36 cellular contexts compared by ENCODE assay signal in the genomic region with DNA sequence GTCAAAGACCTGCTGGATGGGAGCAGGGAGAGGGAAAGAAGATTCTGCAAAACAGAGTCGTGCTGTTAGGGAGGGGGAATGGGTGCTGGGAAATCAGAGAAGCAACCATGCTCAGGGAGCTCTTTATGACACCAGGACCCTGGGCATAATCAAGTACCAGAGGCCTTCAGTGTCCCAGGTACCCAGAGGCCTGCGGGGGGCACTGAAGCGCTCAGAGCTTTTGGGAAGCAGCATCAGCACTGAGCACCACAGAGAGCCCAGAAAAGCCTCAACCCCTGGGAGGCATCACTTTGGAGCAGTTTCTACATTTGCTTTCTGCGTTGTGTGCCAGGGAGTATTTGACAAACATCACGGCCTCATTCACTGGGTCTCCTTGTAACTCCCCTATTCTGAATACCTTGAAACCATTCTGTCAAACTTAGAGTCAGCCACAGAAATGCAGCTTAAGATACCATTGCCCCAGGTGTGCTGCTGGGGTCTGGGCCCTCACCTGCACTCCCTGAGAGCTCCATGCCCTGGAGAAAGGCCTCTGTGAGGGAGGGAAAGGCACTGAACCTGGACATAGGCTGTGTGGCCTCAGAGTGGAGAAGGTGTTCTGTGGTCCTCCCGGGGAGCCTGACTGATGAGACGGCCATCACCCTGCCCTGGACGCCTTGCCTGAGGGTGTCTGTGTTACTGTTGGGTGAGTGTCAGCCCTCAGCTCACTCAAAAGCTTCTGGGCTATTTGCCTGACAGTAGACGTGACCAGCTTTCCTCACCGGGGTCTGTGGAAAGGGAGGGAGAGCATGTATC. TPM values are rescaled to one million over a fixed set of nuclear protein-coding genes. Genes with fewer than 3 reads are reported as not detected.
"Had no signal": no experiment of that assay in that cellular context is flagged by ENCODE, and none has a peak within 500 bp of the region (broad histone marks: within the 10 kb centered on the region; RNA-seq: fewer than 3 reads in every experiment).

No MANE protein-coding gene starts in this region.

- H3K27me3 ChIP-seq: adrenal gland, body of pancreas, breast epithelium had no signal

- H3K27ac ChIP-seq: adrenal gland, body of pancreas, breast epithelium, PC-9, RWPE1, VCaP had no signal

- H3K9me3 ChIP-seq: adrenal gland, body of pancreas, breast epithelium had no signal

- H2AFZ ChIP-seq: PC-9 had no signal

- H3K4me1 ChIP-seq: adrenal gland, breast epithelium had no signal

- ATAC-seq: activated CD8-positive, alpha-beta memory T cell treated with anti-CD3 and anti-CD28 coated beads, Interleukin-2, amount 10 ng/mL, durations not matched to agents 7 days and 5 days; activated naive CD4-positive, alpha-beta T cell treated with anti-CD3 and anti-CD28 coated beads, Interleukin-2, amount 50 U/mL, for 72 hours; activated T-cell treated with anti-CD3 and anti-CD28 coated beads, Interleukin-2, amount 50 U/mL, for 72 hours; activated T-helper 17 cell treated with anti-CD3 and anti-CD28 coated beads, Interleukin-2, amount 50 U/mL, for 72 hours; body of pancreas had no signal

- H3K36me3 ChIP-seq: adrenal gland, breast epithelium had no signal

- DNase-seq: activated CD4-positive, alpha-beta memory T cell treated with anti-CD3 and anti-CD28 coated beads, Interleukin-2, amount 10 ng/mL, durations not matched to agents 7 days and 5 days; activated CD4-positive, alpha-beta T cell treated with anti-CD3 and anti-CD28 coated beads for 1 hour; activated CD4-positive, alpha-beta T cell treated with anti-CD3 and anti-CD28 coated beads for 48 hours; activated CD4-positive, CD25-positive, alpha-beta regulatory T cell; activated CD8-positive, alpha-beta memory T cell treated with anti-CD3 and anti-CD28 coated beads for 24 hours; activated CD8-positive, alpha-beta memory T cell treated with anti-CD3 and anti-CD28 coated beads, Interleukin-2, amount 10 ng/mL, durations not matched to agents 7 days and 5 days; activated CD8-positive, alpha-beta memory T cell treated with anti-CD3 and anti-CD28 coated beads, Interleukin-2, amount 50 U/mL, for 48 hours; activated gamma-delta T cell treated with Interleukin-2 at 50 U/mL for 16 hours; activated naive CD4-positive, alpha-beta T cell treated with anti-CD3 and anti-CD28 coated beads for 36 hours; activated T-cell treated with anti-CD3 and anti-CD28 coated beads, Interleukin-2, amount 50 U/mL, for 72 hours; adrenal gland; body of pancreas; cerebellar nuclear complex; Karpas-422; NCI-H1105 treated with DMSO at 0.1 percent for 48 hours; NCI-H1436; NCI-H1694; NCI-H2029 treated with DMSO at 0.1 percent for 48 hours; NCI-H2107; NCI-H2171; NCI-H510A; NCI-H526; NCI-H748 treated with DMSO at 0.1 percent for 48 hours; NK-92 treated with Interleukin-12 subunit alpha and Interleukin-12 subunit beta, amount 100 ng/mL, for 24 hours; Right ventricle myocardium superior; SW 1271; T-helper 1 cell; T-helper 2 cell; T-helper 9 cell had no signal

- H3K4me1 Mint-ChIP-seq: activated CD4-positive, alpha-beta memory T cell treated with anti-CD3 and anti-CD28 coated beads, Interleukin-2, amount 10 ng/mL, durations not matched to agents 7 days and 5 days; activated CD8-positive, alpha-beta memory T cell treated with anti-CD3 and anti-CD28 coated beads, Interleukin-2, amount 10 ng/mL, durations not matched to agents 7 days and 5 days; activated T-helper 17 cell treated with anti-CD3 and anti-CD28 coated beads, Interleukin-2, amount 50 U/mL, for 72 hours had no signal

- H3K4me3 Mint-ChIP-seq: activated CD4-positive, alpha-beta memory T cell treated with anti-CD3 and anti-CD28 coated beads, Interleukin-2, amount 10 ng/mL, durations not matched to agents 7 days and 5 days; activated CD8-positive, alpha-beta memory T cell treated with anti-CD3 and anti-CD28 coated beads, Interleukin-2, amount 10 ng/mL, durations not matched to agents 7 days and 5 days; activated naive CD4-positive, alpha-beta T cell treated with anti-CD3 and anti-CD28 coated beads for 36 hours; activated T-cell treated with anti-CD3 and anti-CD28 coated beads, Interleukin-2, amount 50 U/mL, for 72 hours; activated T-helper 17 cell treated with anti-CD3 and anti-CD28 coated beads, Interleukin-2, amount 50 U/mL, for 72 hours had no signal

- H3K36me3 Mint-ChIP-seq: activated CD8-positive, alpha-beta memory T cell treated with anti-CD3 and anti-CD28 coated beads, Interleukin-2, amount 10 ng/mL, durations not matched to agents 7 days and 5 days; activated naive CD4-positive, alpha-beta T cell treated with anti-CD3 and anti-CD28 coated beads, Interleukin-2, amount 50 U/mL, for 72 hours had no signal

- H3K4me3 ChIP-seq: adrenal gland, body of pancreas, breast epithelium, PC-9 had no signal

- H3K9me3 Mint-ChIP-seq: activated CD4-positive, alpha-beta memory T cell treated with anti-CD3 and anti-CD28 coated beads, Interleukin-2, amount 10 ng/mL, durations not matched to agents 7 days and 5 days; activated naive CD4-positive, alpha-beta T cell treated with anti-CD3 and anti-CD28 coated beads for 36 hours; activated naive CD4-positive, alpha-beta T cell treated with anti-CD3 and anti-CD28 coated beads, Interleukin-2, amount 50 U/mL, for 72 hours; activated T-cell treated with anti-CD3 and anti-CD28 coated beads, Interleukin-2, amount 50 U/mL, for 72 hours; activated T-helper 17 cell treated with anti-CD3 and anti-CD28 coated beads, Interleukin-2, amount 50 U/mL, for 72 hours had no signal

- H3K27me3 Mint-ChIP-seq: activated CD4-positive, alpha-beta memory T cell treated with anti-CD3 and anti-CD28 coated beads, Interleukin-2, amount 10 ng/mL, durations not matched to agents 7 days and 5 days; activated CD8-positive, alpha-beta memory T cell treated with anti-CD3 and anti-CD28 coated beads, Interleukin-2, amount 10 ng/mL, durations not matched to agents 7 days and 5 days had no signal

- H3K4me2 ChIP-seq: PC-9 had no signal

- H3K27ac Mint-ChIP-seq: activated CD4-positive, alpha-beta memory T cell treated with anti-CD3 and anti-CD28 coated beads, Interleukin-2, amount 10 ng/mL, durations not matched to agents 7 days and 5 days; activated CD8-positive, alpha-beta memory T cell treated with anti-CD3 and anti-CD28 coated beads, Interleukin-2, amount 10 ng/mL, durations not matched to agents 7 days and 5 days; activated naive CD4-positive, alpha-beta T cell treated with anti-CD3 and anti-CD28 coated beads for 36 hours; activated naive CD4-positive, alpha-beta T cell treated with anti-CD3 and anti-CD28 coated beads, Interleukin-2, amount 50 U/mL, for 72 hours; activated T-cell treated with anti-CD3 and anti-CD28 coated beads, Interleukin-2, amount 50 U/mL, for 72 hours; activated T-helper 17 cell treated with anti-CD3 and anti-CD28 coated beads, Interleukin-2, amount 50 U/mL, for 72 hours had no signal

RNA-seq across cellular contexts. Expression of a gene that starts 37.1 kb away (rescaled TPM):
- total RNA-seq: activated CD4-positive, alpha-beta memory T cell treated with anti-CD3 and anti-CD28 coated beads, Interleukin-2, amount 10 ng/mL, durations not matched to agents 7 days and 5 days; activated CD8-positive, alpha-beta memory T cell treated with anti-CD3 and anti-CD28 coated beads, Interleukin-2, amount 10 ng/mL, durations not matched to agents 7 days and 5 days; activated naive CD4-positive, alpha-beta T cell treated with anti-CD3 and anti-CD28 coated beads for 36 hours; activated T-cell treated with anti-CD3 and anti-CD28 coated beads, Interleukin-2, amount 50 U/mL, for 72 hours; MCF 10A; PC-9 had no signal
